In the genomic region with DNA sequence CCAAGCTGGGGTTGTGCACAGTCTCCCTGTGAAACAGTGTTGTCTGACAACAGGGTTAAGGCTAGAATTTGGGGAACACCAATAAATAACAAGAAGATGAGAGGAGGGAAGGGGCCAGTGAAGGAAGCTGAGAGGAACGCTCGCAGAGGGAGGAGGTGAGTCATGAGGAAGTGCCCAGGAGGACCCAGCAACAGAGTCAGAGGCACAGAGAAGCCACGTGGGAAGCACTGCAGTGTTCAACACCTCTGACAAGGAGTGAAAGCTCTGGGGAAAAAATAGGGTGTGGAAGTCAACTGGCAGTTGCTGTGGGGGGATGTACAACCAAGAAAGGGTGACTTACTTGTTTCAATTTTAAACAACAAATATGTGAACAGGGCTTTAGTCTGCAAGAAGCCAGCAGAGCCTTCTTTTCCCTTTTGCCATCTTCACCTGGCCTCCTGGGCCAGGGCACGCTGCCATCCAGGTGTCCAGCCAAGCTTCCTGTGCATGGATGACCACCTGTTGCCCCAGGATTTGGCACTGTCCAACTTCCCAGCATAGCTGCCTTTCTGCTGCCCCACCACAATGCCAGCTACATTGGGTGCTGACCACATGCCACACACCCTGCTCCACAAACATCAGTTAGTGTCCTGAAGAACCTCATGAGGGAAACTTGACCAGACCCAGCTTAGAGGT, we compare ENCODE assay signal across 9 cellular contexts.
DNase-seq lines count a peak whose midpoint lies in the region; ATAC-seq and TF ChIP-seq lines count a peak whose summit lies in the region.
"Had no signal": no experiment of that assay in that cellular context is flagged by ENCODE, and none has a peak within 500 bp of the region (broad histone marks: within the 10 kb centered on the region; RNA-seq: fewer than 3 reads in every experiment).

No MANE protein-coding gene starts in this region.

- intact Hi-C loops in activated B cell treated with CpG ODN at 0.5 μM for 24 hours (cut with micrococcal nuclease), result loop anchor here (5.0 to 10.0 kb wide), 3 partner anchors 129 to 452 kb away; a partner anchor contains a TSS

- no peak overlapping the region for H2AFZ ChIP-seq in smooth muscle cell (ENCODE audit: low read depth)

- POLR2A ChIA-PET in activated B cell treated with CpG ODN at 0.5 μM for 24 hours (lab: Charles Lee), result interaction anchor here (0.9 to 1.5 kb wide), 8 partner anchors 9 to 251 kb away, joined by 3 to 6 read pairs (median 3); no protein-coding TSS in a partner anchor

- no peak overlapping the region for H3K27ac ChIP-seq in smooth muscle cell (ENCODE audit: low read depth)
- H3K27ac ChIP-seq: 22Rv1 had no signal

- no peak for TF ChIP-seq CTCF in activated B cell treated with CpG ODN at 0.5 μM for 24 hours (IDR thresholded peaks at IDR 0.05)
- no peak for TF ChIP-seq CTCF in smooth muscle cell (IDR thresholded peaks at IDR 0.05; ENCODE audit: borderline replicate concordance, insufficient read depth, poor library complexity, severe bottlenecking)

- no peak overlapping the region for H3K4me3 ChIP-seq in smooth muscle cell

- peak overlapping the region; percentile 55 for H3K4me3 Mint-ChIP-seq in activated B cell treated with CpG ODN at 0.5 μM for 24 hours
- H3K4me3 Mint-ChIP-seq in central memory CD8-positive, alpha-beta T cell, result peak overlapping the region; percentile 51

- TF ChIP-seq POLR2A in erythroblast (IDR thresholded peaks at IDR 0.05; ENCODE audit: low read length), result no peak

- H3K9me3 Mint-ChIP-seq in activated B cell treated with CpG ODN at 0.5 μM for 24 hours, result no peaks in the 10 kb centered on the region
- peaks cover 5% of the 10 kb centered on the region for H3K9me3 Mint-ChIP-seq in central memory CD8-positive, alpha-beta T cell

- H3K27me3 Mint-ChIP-seq in activated B cell treated with CpG ODN at 0.5 μM for 24 hours, result no peaks in the 10 kb centered on the region
- no peaks in the 10 kb centered on the region for H3K27me3 Mint-ChIP-seq in central memory CD8-positive, alpha-beta T cell

- H3K36me3 ChIP-seq in smooth muscle cell (ENCODE audit: low read depth), result no peaks in the 10 kb centered on the region

- no peak overlapping the region for H3K9ac ChIP-seq in smooth muscle cell (ENCODE audit: low read depth)

- H4K20me1 ChIP-seq in smooth muscle cell (ENCODE audit: low read depth), result peaks cover 12% of the 10 kb centered on the region

- WGBS in smooth muscle cell (ENCODE audit: low lambda C conversion rate), result 37% methylated on average over 4 of the region's 4 CpGs

- DNase-seq in DMS53 (lab: John Stamatoyannopoulos, UW) (peak; percentile 62), DMS53 treated with DMSO at 0.1 percent for 48 hours (lab: John Stamatoyannopoulos, UW; ENCODE audit: unreplicated experiment) (no peak), activated B cell treated with CpG ODN at 0.5 μM for 24 hours (no peak), smooth muscle cell (lab: John Stamatoyannopoulos, UW; ENCODE audit: unreplicated experiment) (no peak), erythroblast (lab: John Stamatoyannopoulos, UW) (no peak)
- DNase-seq in central memory CD8-positive, alpha-beta T cell (ENCODE audit: low spot score in 2 of 2), result peak; percentile 23 to 50

- peaks cover 8% of the 10 kb centered on the region for H3F3A ChIP-seq in smooth muscle cell (ENCODE audit: low read depth)

- H3K27ac Mint-ChIP-seq in activated B cell treated with CpG ODN at 0.5 μM for 24 hours, result peak overlapping the region; percentile 76
- peak overlapping the region; percentile 92 for H3K27ac Mint-ChIP-seq in central memory CD8-positive, alpha-beta T cell (ENCODE audit: low read depth)

- peaks cover 46% of the 10 kb centered on the region for H3K4me1 Mint-ChIP-seq in activated B cell treated with CpG ODN at 0.5 μM for 24 hours
- H3K4me1 Mint-ChIP-seq in central memory CD8-positive, alpha-beta T cell, result peaks cover 68% of the 10 kb centered on the region

- CTCF ChIA-PET in activated B cell treated with CpG ODN at 0.5 μM for 24 hours (lab: Charles Lee), result interaction anchor here (1.2 kb wide), 1 partner anchor 37 kb away, joined by 4 read pairs; no protein-coding TSS in a partner anchor

- H3K4me2 ChIP-seq in smooth muscle cell, result peak overlapping the region; percentile 15

- no peaks in the 10 kb centered on the region for H3K9me3 ChIP-seq in smooth muscle cell (replicated peaks; ENCODE audit: low read depth)

- H3K79me2 ChIP-seq in smooth muscle cell (ENCODE audit: low read depth), result no peaks in the 10 kb centered on the region

- no peaks in the 10 kb centered on the region for H3K27me3 ChIP-seq in smooth muscle cell (ENCODE audit: low read depth)

- ATAC-seq in HG03442 (IDR thresholded peaks at IDR 0.05; ENCODE audit: unreplicated experiment), result peak; percentile 27
- peak; percentile 29 for ATAC-seq in activated B cell treated with CpG ODN at 0.5 μM for 24 hours (ENCODE audit: low read depth)
- peak; percentile 50 for ATAC-seq in central memory CD8-positive, alpha-beta T cell (replicated peaks; ENCODE audit: extremely low read depth, poor library complexity, severe bottlenecking)
- no peak for ATAC-seq in HG02970 (IDR thresholded peaks at IDR 0.05; ENCODE audit: low FRiP score, unreplicated experiment)

- H3K4me1 ChIP-seq in smooth muscle cell (ENCODE audit: low read depth), result no peaks in the 10 kb centered on the region

- no peaks in the 10 kb centered on the region for H3K36me3 Mint-ChIP-seq in activated B cell treated with CpG ODN at 0.5 μM for 24 hours (ENCODE audit: low read depth)
- H3K36me3 Mint-ChIP-seq in central memory CD8-positive, alpha-beta T cell (ENCODE audit: insufficient read depth), result peaks cover 11% of the 10 kb centered on the region

Comparison
In these comparisons a context has a peak if more than half of its experiments do, and no peak if none do; other contexts are left out.
1. DNase-seq: peak in DMS53 (single experiment) and central memory CD8-positive, alpha-beta T cell (2 of 2); none in DMS53 treated with DMSO at 0.1 percent for 48 hours (single experiment), activated B cell treated with CpG ODN at 0.5 μM for 24 hours (single experiment), smooth muscle cell (single experiment) and erythroblast (0 of 2).